1 cellular context compared by ENCODE assay signal in genomic region chr1:178573330-178573729, GRCh38.
TF ChIP-seq lines count a peak whose summit lies in the region.

No MANE protein-coding gene starts in this region.

TF ChIP-seq in GM23338, 12 proteins besides CTCF, POLR2A, EP300 and RAD21 (continued from another document):
- no peak for TF ChIP-seq ZNF462 (CRISPR knock-in tag; IDR thresholded peaks at IDR 0.05)
- TF ChIP-seq CREB1 (CRISPR knock-in tag; IDR thresholded peaks at IDR 0.05; ENCODE audit: low read depth), result no peak
- no peak for TF ChIP-seq ZNF114 (CRISPR knock-in tag; IDR thresholded peaks at IDR 0.05)
- TF ChIP-seq EZH2 (IDR thresholded peaks at IDR 0.05; ENCODE audit: low read depth, unreplicated experiment), result no peak
- no peak for TF ChIP-seq ETS1 (IDR thresholded peaks at IDR 0.05)
